Comparison of ENCODE assay signal across 28 cellular contexts in genomic region chr12:16863742-16864141, GRCh38.
"Had no signal": no experiment of that assay in that cellular context is flagged by ENCODE, and none has a peak within 500 bp of the region (broad histone marks: within the 10 kb centered on the region; RNA-seq: fewer than 3 reads in every experiment).

No MANE protein-coding gene starts in this region.

- FAIRE-seq: colon, endometrium, endothelial cell of umbilical vein, frontal cortex had no signal

- ATAC-seq: effector memory CD8-positive, alpha-beta T cell; esophagus mucosa; foreskin keratinocyte; gastrocnemius medialis; gastroesophageal sphincter; heart left ventricle; heart right ventricle had no signal

- DNase-seq: colonic mucosa; cortex of kidney; dermis blood vessel endothelial cell; dorsolateral prefrontal cortex; effector CD4-positive, alpha-beta T cell; effector CD8-positive, alpha-beta T cell; effector memory CD4-positive, alpha-beta T cell; effector memory CD8-positive, alpha-beta T cell; endodermal cell; erythroblast; esophagus squamous epithelium; foreskin fibroblast; foreskin keratinocyte; foreskin melanocyte; gastrocnemius medialis; glutamatergic neuron; head of caudate nucleus; heart left ventricle; heart right ventricle had no signal

- H3K9me3 ChIP-seq: colonic mucosa, esophagus muscularis mucosa, esophagus squamous epithelium, gastrocnemius medialis, gastroesophageal sphincter, heart left ventricle had no signal

- H3K36me3 ChIP-seq: colonic mucosa, esophagus muscularis mucosa, esophagus squamous epithelium, gastrocnemius medialis, gastroesophageal sphincter, heart left ventricle, heart right ventricle had no signal

- H3K27ac ChIP-seq: colonic mucosa, coronary artery, dorsolateral prefrontal cortex, epithelial cell of prostate, esophagus muscularis mucosa, esophagus squamous epithelium, foreskin keratinocyte, gastrocnemius medialis, gastroesophageal sphincter, heart left ventricle, heart right ventricle had no signal

- H3K4me1 ChIP-seq: colonic mucosa, esophagus muscularis mucosa, esophagus squamous epithelium, foreskin keratinocyte, gastrocnemius medialis, gastroesophageal sphincter, heart left ventricle, heart right ventricle had no signal

- H3K27me3 ChIP-seq: colonic mucosa, esophagus muscularis mucosa, esophagus squamous epithelium, foreskin keratinocyte, gastrocnemius medialis, gastroesophageal sphincter, heart left ventricle, heart right ventricle had no signal

- H3K4me3 ChIP-seq: colonic mucosa, coronary artery, dorsolateral prefrontal cortex, esophagus muscularis mucosa, esophagus squamous epithelium, gastrocnemius medialis, gastroesophageal sphincter, heart left ventricle, heart right ventricle had no signal
